ENCODE assay signal across 25 cellular contexts in genomic region chrX:73863852-73864251, GRCh38. TPM values are rescaled to one million over a fixed set of nuclear protein-coding genes. Genes with fewer than 3 reads are reported as not detected.
"Had no signal": no experiment of that assay in that cellular context is flagged by ENCODE, and none has a peak within 500 bp of the region (broad histone marks: within the 10 kb centered on the region; RNA-seq: fewer than 3 reads in every experiment).

No MANE protein-coding gene starts in this region.

- H3K9me3 Mint-ChIP-seq: effector memory CD8-positive, alpha-beta T cell had no signal

- DNase-seq: colonic mucosa; cortex of kidney; dermis blood vessel endothelial cell; dorsolateral prefrontal cortex; effector CD4-positive, alpha-beta T cell; effector CD8-positive, alpha-beta T cell; effector memory CD4-positive, alpha-beta T cell; effector memory CD8-positive, alpha-beta T cell; endodermal cell; erythroblast; foreskin fibroblast; foreskin keratinocyte; foreskin melanocyte; gastrocnemius medialis; glutamatergic neuron; head of caudate nucleus; heart left ventricle; heart right ventricle had no signal

- H3K4me1 ChIP-seq: colonic mucosa, esophagus muscularis mucosa, foreskin keratinocyte, gastrocnemius medialis, heart left ventricle, heart right ventricle had no signal

- H3K4me1 Mint-ChIP-seq: endodermal cell had no signal

- H3K36me3 ChIP-seq: colonic mucosa, esophagus muscularis mucosa, gastrocnemius medialis, heart left ventricle, heart right ventricle had no signal

- H3K4me3 Mint-ChIP-seq: dendritic cell treated with granulocyte-macrophage colony-stimulating factor and Interleukin-4, amounts not matched to agents 40 ng/mL and 50 ng/mL, for 4 days; effector memory CD8-positive, alpha-beta T cell; endodermal cell had no signal

- ATAC-seq: effector memory CD8-positive, alpha-beta T cell; esophagus mucosa; foreskin keratinocyte; gastrocnemius medialis; heart right ventricle had no signal

- H3K4me3 ChIP-seq: colonic mucosa, coronary artery, dorsolateral prefrontal cortex, esophagus muscularis mucosa, gastrocnemius medialis, heart left ventricle, heart right ventricle had no signal

- H3K27ac Mint-ChIP-seq: dendritic cell treated with granulocyte-macrophage colony-stimulating factor and Interleukin-4, amounts not matched to agents 40 ng/mL and 50 ng/mL, for 4 days; effector memory CD8-positive, alpha-beta T cell; endodermal cell had no signal

- H3K27me3 Mint-ChIP-seq: dendritic cell treated with granulocyte-macrophage colony-stimulating factor and Interleukin-4, amounts not matched to agents 40 ng/mL and 50 ng/mL, for 4 days; effector memory CD8-positive, alpha-beta T cell had no signal

- H3K27ac ChIP-seq: colonic mucosa, coronary artery, dorsolateral prefrontal cortex, epithelial cell of prostate, esophagus muscularis mucosa, foreskin keratinocyte, gastrocnemius medialis, heart left ventricle, heart right ventricle had no signal

- H3K27me3 ChIP-seq: colonic mucosa, esophagus muscularis mucosa, foreskin keratinocyte had no signal

- H3K9me3 ChIP-seq: colonic mucosa, gastrocnemius medialis had no signal

RNA-seq across cellular contexts. Expression of gene XIST, which starts 11.3 kb away (rescaled TPM):
- total RNA-seq: chondrocyte, epithelial cell of proximal tubule, foreskin keratinocyte had no signal
- polyA plus RNA-seq: foreskin keratinocyte had no signal
